Comparison of ENCODE assay signal across 1 cellular context in genomic region chr12:92439397-92439779, GRCh38.
TF ChIP-seq lines count a peak whose summit lies in the region.

No MANE protein-coding gene starts in this region.

TF ChIP-seq in HepG2, 621 proteins besides CTCF, POLR2A, EP300 and RAD21 (continued from another document):
- TF ChIP-seq ATF2 (CRISPR knock-in tag; IDR thresholded peaks at IDR 0.05) (no peak), THAP11 (CRISPR knock-in tag; IDR thresholded peaks at IDR 0.05) (no peak), ATM (IDR thresholded peaks at IDR 0.05; ENCODE audit: borderline replicate concordance) (no peak), SIN3B (IDR thresholded peaks at IDR 0.05; ENCODE audit: low read length) (no peak), SMAD3 (CRISPR knock-in tag; IDR thresholded peaks at IDR 0.05) (no peak)
